In genomic region chr6:142803027-142803426, GRCh38 we compare ENCODE assay signal across 18 cellular contexts.
DNase-seq lines count a peak whose midpoint lies in the region; ATAC-seq and TF ChIP-seq lines count a peak whose summit lies in the region.
"Had no signal": no experiment of that assay in that cellular context is flagged by ENCODE, and none has a peak within 500 bp of the region (broad histone marks: within the 10 kb centered on the region; RNA-seq: fewer than 3 reads in every experiment).

No MANE protein-coding gene starts in this region.

- H3K36me3 ChIP-seq in KMS-11 (ENCODE audit: insufficient read depth), result no peaks in the 10 kb centered on the region
- no peaks in the 10 kb centered on the region for H3K36me3 ChIP-seq in osteoblast (ENCODE audit: insufficient read depth, low read length)
- H3K36me3 ChIP-seq: heart right ventricle had no signal

- no peak for DNase-seq in activated CD4-positive, alpha-beta T cell treated with anti-CD3 and anti-CD28 coated beads for 36 hours
- DNase-seq in activated CD4-positive, alpha-beta T cell treated with anti-CD3 and anti-CD28 coated beads, Interleukin-2, amount 50 U/mL, for 1 hour, result no peak
- DNase-seq in central memory CD8-positive, alpha-beta T cell (ENCODE audit: low spot score in 2 of 2), result no peak
- DNase-seq in osteoblast (ENCODE audit: insufficient read length, low spot score, missing footprints), result no peak
- no peak for DNase-seq in NCI-H226
- DNase-seq in foreskin melanocyte, result no peak
- no peak for DNase-seq in iPS-NIHi7 (ENCODE audit: extremely low spot score)
- DNase-seq: DMS79 treated with DMSO at 0.1 percent for 48 hours; erythroblast; heart right ventricle; KG1; NCI-H1092; NCI-H526; stimulated activated naive B cell treated with anti-CD40 and anti-IgM and Interleukin-4, amounts not matched to agents 10 μg/mL and 1 μg/mL and 100 μg/mL, for 72 hours had no signal

- H3K4me1 ChIP-seq in KMS-11 (ENCODE audit: low read depth, poor library complexity, severe bottlenecking) (peaks cover 66% of the 10 kb centered on the region), osteoblast (ENCODE audit: insufficient read depth, low read length) (peaks cover 27% of the 10 kb centered on the region)

- H3K27ac ChIP-seq in KMS-11 (peak overlapping the region; percentile 50), osteoblast (ENCODE audit: low read depth, low read length) (peak overlapping the region; percentile 83)
- H3K27ac ChIP-seq: heart right ventricle had no signal

- CTCF ChIA-PET in activated CD4-positive, alpha-beta T cell treated with anti-CD3 and anti-CD28 coated beads for 36 hours (lab: Charles Lee), result interaction anchor here (0.7 to 1.5 kb wide), 6 partner anchors 9 to 113 kb away, joined by 3 to 8 read pairs (median 4); no protein-coding TSS in a partner anchor

- POLR2A ChIA-PET in activated CD4-positive, alpha-beta T cell treated with anti-CD3 and anti-CD28 coated beads for 36 hours (lab: Charles Lee), result interaction anchor here (1.0 to 1.1 kb wide), 2 partner anchors 9 to 140 kb away, joined by 4 to 5 read pairs; no protein-coding TSS in a partner anchor

- TF ChIP-seq CTCF in KMS-11 (conservative IDR thresholded peaks at IDR 0.05; ENCODE audit: low read depth, low read length) (no peak), osteoblast (IDR thresholded peaks at IDR 0.05; ENCODE audit: extremely low read depth, low read depth, low read length) (no peak)

- H2AFZ ChIP-seq in KMS-11 (ENCODE audit: low read depth) (no peak overlapping the region), osteoblast (ENCODE audit: low read length) (no peak overlapping the region)

- H3K9me3 Mint-ChIP-seq in activated CD4-positive, alpha-beta T cell treated with anti-CD3 and anti-CD28 coated beads for 36 hours (ENCODE audit: low read depth), result peaks cover 7% of the 10 kb centered on the region
- no peaks in the 10 kb centered on the region for H3K9me3 Mint-ChIP-seq in central memory CD8-positive, alpha-beta T cell
- H3K9me3 Mint-ChIP-seq: dendritic cell treated with granulocyte-macrophage colony-stimulating factor and Interleukin-4, amounts not matched to agents 40 ng/mL and 50 ng/mL, for 4 days; type B pancreatic cell had no signal

- H3K79me2 ChIP-seq in KMS-11 (ENCODE audit: insufficient read depth, low read depth) (0 out of 2 replicates have a peak, but pooled peaks cover 9% of the 10 kb centered on the region), osteoblast (ENCODE audit: insufficient read depth, low read length) (peaks cover 57% of the 10 kb centered on the region)

- H3K27ac Mint-ChIP-seq in activated CD4-positive, alpha-beta T cell treated with anti-CD3 and anti-CD28 coated beads for 36 hours, result peak overlapping the region; percentile 80
- H3K27ac Mint-ChIP-seq in central memory CD8-positive, alpha-beta T cell (ENCODE audit: low read depth), result peak overlapping the region; percentile 80
- H3K27ac Mint-ChIP-seq: CD14-positive monocyte; dendritic cell treated with granulocyte-macrophage colony-stimulating factor and Interleukin-4, amounts not matched to agents 40 ng/mL and 50 ng/mL, for 4 days had no signal

- H3K4me3 ChIP-seq in KMS-11 (IDR thresholded peaks at IDR 0.05; ENCODE audit: insufficient read depth, low read depth, low read length) (no peak overlapping the region), osteoblast (ENCODE audit: insufficient read depth, low read length) (no peak overlapping the region)
- H3K4me3 ChIP-seq: heart right ventricle had no signal

- H3K4me3 Mint-ChIP-seq in activated CD4-positive, alpha-beta T cell treated with anti-CD3 and anti-CD28 coated beads for 36 hours, result no peak overlapping the region
- no peak overlapping the region for H3K4me3 Mint-ChIP-seq in central memory CD8-positive, alpha-beta T cell
- H3K4me3 Mint-ChIP-seq: CD14-positive monocyte; dendritic cell treated with granulocyte-macrophage colony-stimulating factor and Interleukin-4, amounts not matched to agents 40 ng/mL and 50 ng/mL, for 4 days; stimulated activated naive B cell treated with anti-CD40 and anti-IgM and Interleukin-4, amounts not matched to agents 10 μg/mL and 1 μg/mL and 100 μg/mL, for 72 hours; type B pancreatic cell had no signal

- H3K4me1 Mint-ChIP-seq in activated CD4-positive, alpha-beta T cell treated with anti-CD3 and anti-CD28 coated beads for 36 hours, result peaks cover 97% of the 10 kb centered on the region
- H3K4me1 Mint-ChIP-seq in central memory CD8-positive, alpha-beta T cell, result peaks cover 83% of the 10 kb centered on the region
- H3K4me1 Mint-ChIP-seq: CD14-positive monocyte had no signal

- H3K4me2 ChIP-seq in KMS-11 (peak overlapping the region; percentile 44), osteoblast (ENCODE audit: insufficient read depth, low read length) (no peak overlapping the region)

- peak overlapping the region; percentile 11; the same call in 1 of the 2 replicates for H3K9ac ChIP-seq in KMS-11

- intact Hi-C loops in activated CD4-positive, alpha-beta T cell treated with anti-CD3 and anti-CD28 coated beads for 36 hours (cut with DNase I, micrococcal nuclease), result loop anchor here in 1 of 2 experiments (5.0 kb wide), 1 partner anchor 39 kb away; no protein-coding TSS in a partner anchor

- H4K20me1 ChIP-seq in KMS-11 (ENCODE audit: insufficient read depth) (no peaks in the 10 kb centered on the region), osteoblast (ENCODE audit: insufficient read depth, low read length) (no peaks in the 10 kb centered on the region)

- peaks cover 36% of the 10 kb centered on the region for H3K36me3 Mint-ChIP-seq in activated CD4-positive, alpha-beta T cell treated with anti-CD3 and anti-CD28 coated beads for 36 hours (ENCODE audit: low read depth)
- H3K36me3 Mint-ChIP-seq in central memory CD8-positive, alpha-beta T cell (ENCODE audit: insufficient read depth), result peaks cover 10% of the 10 kb centered on the region
- H3K36me3 Mint-ChIP-seq: CD14-positive monocyte had no signal

- no peaks in the 10 kb centered on the region for H3K27me3 Mint-ChIP-seq in activated CD4-positive, alpha-beta T cell treated with anti-CD3 and anti-CD28 coated beads for 36 hours
- H3K27me3 Mint-ChIP-seq in central memory CD8-positive, alpha-beta T cell, result no peaks in the 10 kb centered on the region
- H3K27me3 Mint-ChIP-seq: dendritic cell treated with granulocyte-macrophage colony-stimulating factor and Interleukin-4, amounts not matched to agents 40 ng/mL and 50 ng/mL, for 4 days; stimulated activated naive B cell treated with anti-CD40 and anti-IgM and Interleukin-4, amounts not matched to agents 10 μg/mL and 1 μg/mL and 100 μg/mL, for 72 hours; type B pancreatic cell had no signal

- no peak for ATAC-seq in activated CD4-positive, alpha-beta T cell treated with anti-CD3 and anti-CD28 coated beads for 36 hours
- no peak for ATAC-seq in central memory CD8-positive, alpha-beta T cell (replicated peaks; ENCODE audit: extremely low read depth, poor library complexity, severe bottlenecking)
- ATAC-seq: heart right ventricle; stimulated activated naive B cell treated with anti-CD40 and anti-IgM and Interleukin-4, amounts not matched to agents 10 μg/mL and 1 μg/mL and 100 μg/mL, for 72 hours had no signal

- H3K27me3 ChIP-seq in KMS-11 (ENCODE audit: insufficient read depth, low read depth) (no peaks in the 10 kb centered on the region), osteoblast (ENCODE audit: insufficient read depth, low read length) (no peaks in the 10 kb centered on the region)
- H3K27me3 ChIP-seq: heart right ventricle had no signal

- no peaks in the 10 kb centered on the region for H3K9me3 ChIP-seq in osteoblast (ENCODE audit: low read depth, low read length)
- H3K9me3 ChIP-seq: heart right ventricle had no signal
